ENCODE assay signal across 8 cellular contexts in genomic region chr19:36572593-36573019, GRCh38. TPM values are rescaled to one million over a fixed set of nuclear protein-coding genes. Genes with fewer than 3 reads are reported as not detected.
DNase-seq lines count a peak whose midpoint lies in the region; ATAC-seq and TF ChIP-seq lines count a peak whose summit lies in the region.

No MANE protein-coding gene starts in this region.

- WGBS in esophagus muscularis mucosa, result under 1% methylated on average over 11 of the region's 11 CpGs
- WGBS in trophoblast cell (ENCODE audit: extremely low coverage, insufficient coverage, insufficient read length), result no CpG with 5 or more reads among the region's 11 CpGs

- peak overlapping the region; percentile 53 for H2AFZ ChIP-seq in trophoblast cell (ENCODE audit: insufficient read depth, low read length, poor library complexity)

- peak overlapping the region; percentile 52 for H4K8ac ChIP-seq in trophoblast cell (ENCODE audit: low read depth, low read length)

- H3K23ac ChIP-seq in trophoblast cell (ENCODE audit: low read length), result no peak overlapping the region

- no peak for DNase-seq in Caco-2
- DNase-seq in RWPE1 (ENCODE audit: low spot score), result peak; percentile 11
- DNase-seq in esophagus muscularis mucosa (ENCODE audit: extremely low spot score), result no peak
- DNase-seq in trophoblast cell, result no peak
- DNase-seq in posterior cingulate gyrus, result no peak
- no peak for DNase-seq in stimulated activated naive CD4-positive, alpha-beta T cell (lab: John Stamatoyannopoulos, UW)
- DNase-seq in inferior parietal cortex (ENCODE audit: extremely low spot score), result no peak

- H3K4me3 ChIP-seq in Caco-2 (ENCODE audit: low read depth, low read length) (peak overlapping the region; percentile 74), esophagus muscularis mucosa (peak overlapping the region; percentile 75 to 94 (median 82)), trophoblast cell (ENCODE audit: low read depth, low read length) (peak overlapping the region; percentile 97)

- TSS peak; percentile 67 for BruUV-seq in Caco-2 (replicated peaks; lab: Mats Ljungman, UMichigan)

- peak overlapping the region; percentile 36 for H4K91ac ChIP-seq in trophoblast cell (ENCODE audit: low read depth, low read length)

- H3K4me1 Mint-ChIP-seq in Caco-2 (ENCODE audit: low read depth, unreplicated experiment), result peaks cover 25% of the 10 kb centered on the region

- TF ChIP-seq POLR2A in esophagus muscularis mucosa (IDR thresholded peaks at IDR 0.05; ENCODE audit: low read depth), result no peak

- H3K4ac ChIP-seq in trophoblast cell (ENCODE audit: low read depth, low read length), result peak overlapping the region; percentile 67

- H3K27me3 ChIP-seq in Caco-2 (replicated peaks; ENCODE audit: control insufficient read depth, insufficient read depth, low read length) (no peaks in the 10 kb centered on the region), esophagus muscularis mucosa (no peaks in the 10 kb centered on the region), trophoblast cell (ENCODE audit: insufficient read depth, low read length) (no peaks in the 10 kb centered on the region)

- no peak overlapping the region for H2AK5ac ChIP-seq in trophoblast cell (ENCODE audit: low read length)

- TF ChIP-seq EP300 in esophagus muscularis mucosa (IDR thresholded peaks at IDR 0.05), result no peak

- no peak overlapping the region for H2BK5ac ChIP-seq in trophoblast cell (ENCODE audit: low read depth, low read length, poor library complexity)

- H3K27ac Mint-ChIP-seq in Caco-2 (ENCODE audit: unreplicated experiment), result peak overlapping the region; percentile 93

- 0 out of 2 replicates have a peak, but pooled peaks cover 6% of the 10 kb centered on the region for H3K4me1 ChIP-seq in Caco-2
- H3K4me1 ChIP-seq in esophagus muscularis mucosa, result peaks cover 15 to 30% (median 22%) of the 10 kb centered on the region in 4 donors
- peaks cover 3 to 6% of the 10 kb centered on the region in 2 experiments for H3K4me1 ChIP-seq in trophoblast cell (ENCODE audit: control insufficient read depth in 1 of 2, insufficient read depth in 2 of 2, low read length in 2 of 2)

- H3K79me1 ChIP-seq in trophoblast cell (ENCODE audit: low read length), result peaks cover 10% of the 10 kb centered on the region

- no peak overlapping the region for H2BK12ac ChIP-seq in trophoblast cell (ENCODE audit: low read length)

- H4K12ac ChIP-seq in trophoblast cell (ENCODE audit: low read depth, low read length), result no peak overlapping the region

- H3K18ac ChIP-seq in trophoblast cell (ENCODE audit: low read length), result no peak overlapping the region

- H3K9me3 ChIP-seq in Caco-2, result peaks cover 5% of the 10 kb centered on the region
- peaks cover 0 to 12% (median 7%) of the 10 kb centered on the region in 4 donors for H3K9me3 ChIP-seq in esophagus muscularis mucosa
- no peaks in the 10 kb centered on the region for H3K9me3 ChIP-seq in trophoblast cell (ENCODE audit: insufficient read depth, low read depth, low read length)

- H3K36me3 Mint-ChIP-seq in Caco-2 (ENCODE audit: insufficient read depth, unreplicated experiment), result peaks cover 71% of the 10 kb centered on the region

- H3K27me3 Mint-ChIP-seq in Caco-2 (ENCODE audit: insufficient read depth, unreplicated experiment), result no peaks in the 10 kb centered on the region

- POLR2A ChIA-PET in Caco-2 (lab: Charles Lee) (interaction anchor here (0.8 to 1.9 kb wide), 8 partner anchors 35 to 358 kb away, joined by 3 to 28 read pairs (median 3); partner anchors contain the start of genes ZNF146, ZNF260, ZNF461 and ZNF566), RWPE1 (lab: Yijun Ruan, JAX; ENCODE audit: low non-redundant PET) (interaction anchor here (0.6 kb wide), 1 partner anchor 421 kb away, joined by 3 read pairs; no protein-coding TSS in a partner anchor)

- peaks cover 10% of the 10 kb centered on the region for H3K9me3 Mint-ChIP-seq in Caco-2 (ENCODE audit: unreplicated experiment)

- peak overlapping the region; percentile 23 for H3K14ac ChIP-seq in trophoblast cell (ENCODE audit: low read length)

- H3K9ac ChIP-seq in trophoblast cell (ENCODE audit: low read length), result peak overlapping the region; percentile 82

- peak overlapping the region; percentile 87 for H3K4me3 Mint-ChIP-seq in Caco-2 (ENCODE audit: unreplicated experiment)

- H3K36me3 ChIP-seq in Caco-2 (ENCODE audit: control insufficient read depth, insufficient read depth, low read length) (peaks cover 5% of the 10 kb centered on the region), esophagus muscularis mucosa (peaks cover 15 to 55% (median 41%) of the 10 kb centered on the region in 4 donors), trophoblast cell (ENCODE audit: control insufficient read depth in 1 of 2, insufficient read depth in 2 of 2, low read length in 2 of 2) (peaks cover 9 to 11% of the 10 kb centered on the region in 2 experiments)

- peak overlapping the region; percentile 78 for H3K27ac ChIP-seq in RWPE1
- peak overlapping the region; percentile 82 to 88 (median 84) for H3K27ac ChIP-seq in esophagus muscularis mucosa (replicated peaks in 1 of 4)
- no peak overlapping the region for H3K27ac ChIP-seq in trophoblast cell (ENCODE audit: low read depth, low read length)

- TF ChIP-seq CTCF in Caco-2 (IDR thresholded peaks at IDR 0.05; ENCODE audit: insufficient read depth in 1 of 2, low read depth in 1 of 2, low read length in 1 of 2, severe bottlenecking in 1 of 2, unreplicated experiment in 1 of 2), result no peak
- TF ChIP-seq CTCF in RWPE1 (conservative IDR thresholded peaks at IDR 0.05; ENCODE audit: low read depth), result no peak
- TF ChIP-seq CTCF in esophagus muscularis mucosa (IDR thresholded peaks at IDR 0.05), result no peak

- H2BK120ac ChIP-seq in trophoblast cell (ENCODE audit: insufficient read depth, low read length, poor library complexity), result peak overlapping the region; percentile 4

- intact Hi-C loops in Caco-2 (cut with micrococcal nuclease; ENCODE audit: unreplicated experiment) (loop anchor here (1.0 to 10.0 kb wide), 6 partner anchors 44 to 360 kb away; partner anchors contain the start of genes ZNF260, ZNF461, ZNF565 and ZNF566), esophagus muscularis mucosa (cut with DNase I) (loop anchor here (2.0 to 10.0 kb wide), 2 partner anchors 44 to 92 kb away; partner anchors contain the start of genes ZNF260 and ZNF461), posterior cingulate gyrus (cut with DNase I) (loop anchor here (5.0 kb wide), 1 partner anchor 45 kb away; the partner anchor contains the start of gene ZNF260)

- ATAC-seq in HG03108 (IDR thresholded peaks at IDR 0.05; ENCODE audit: unreplicated experiment), result no peak

- peak overlapping the region; percentile 59 for H3K4me2 ChIP-seq in trophoblast cell (ENCODE audit: low read length)

- CTCF ChIA-PET in Caco-2 (lab: Charles Lee), result interaction anchor here (1.1 kb wide), 1 partner anchor 445 kb away, joined by 3 read pairs; no protein-coding TSS in a partner anchor
- CTCF ChIA-PET in RWPE1 (lab: Yijun Ruan, JAX), result interaction anchor here (0.6 kb wide), 2 partner anchors 193 to 938 kb away, joined by 3 to 5 read pairs; no protein-coding TSS in a partner anchor

- H3K79me2 ChIP-seq in trophoblast cell (ENCODE audit: control insufficient read depth, insufficient read depth, low read length, poor library complexity), result peaks cover 15% of the 10 kb centered on the region

RNA-seq across cellular contexts. Expression of gene ZNF529, which starts 0.5 kb away (rescaled TPM):
- total RNA-seq in Caco-2 (2022), result 5.6 and 10.5 TPM in 2 replicates
- total RNA-seq in esophagus muscularis mucosa, result 10 to 100 TPM; 11.6 to 17.6 (median 12.7) TPM
- polyA plus RNA-seq in trophoblast cell (2013), result 5.8 and 7.1 TPM in 2 replicates

RNA-seq across cellular contexts. Expression of gene ZNF382, which starts 32.5 kb away (rescaled TPM):
- total RNA-seq in Caco-2 (2022) (0.12 and 0.50 TPM in 2 replicates), esophagus muscularis mucosa (10 to 100 TPM; 17.1 to 25.7 (median 19.6) TPM)
- polyA plus RNA-seq in trophoblast cell (2013), result 3.9 and 4.2 TPM in 2 replicates

RNA-seq across cellular contexts. Expression of gene ZNF260, which starts 44.5 kb away (rescaled TPM):
- 12.5 and 13.2 TPM in 2 replicates for total RNA-seq in Caco-2 (2022)
- total RNA-seq in esophagus muscularis mucosa, result 10 to 100 TPM in 2 of 4 donors, 1 to 10 TPM in 2; 7.7 to 12.4 (median 10.7) TPM
- 13.6 and 14.2 TPM in 2 replicates for polyA plus RNA-seq in trophoblast cell (2013)

Comparison
In these comparisons a context has a peak if more than half of its experiments do, and no peak if none do; other contexts are left out.
1. RNA of gene ZNF382, which starts 32.5 kb away (total RNA-seq): 17.1 to 25.7 TPM in esophagus muscularis mucosa; 0.12 to 0.50 TPM in Caco-2; every median in the first group is over 10 times any median in the second.
2. Peak in every context shown above with its lines, with median percentiles within 50 percentile points of each other: H3K4me3 ChIP-seq.